ENCODE assay signal across 24 cellular contexts in genomic region chr1:171113377-171113776, GRCh38. TPM values are rescaled to one million over a fixed set of nuclear protein-coding genes. Genes with fewer than 3 reads are reported as not detected.
"Had no signal": no experiment of that assay in that cellular context is flagged by ENCODE, and none has a peak within 500 bp of the region (broad histone marks: within the 10 kb centered on the region; RNA-seq: fewer than 3 reads in every experiment).

No MANE protein-coding gene starts in this region.

- H3K4me2 ChIP-seq: SK-N-SH had no signal

- H3K36me3 ChIP-seq: MG63, Peyer's patch, SJCRH30 had no signal

- H3K4me3 ChIP-seq: MG63, Peyer's patch, SJCRH30 had no signal

- H3K27me3 ChIP-seq: MG63, Peyer's patch, SJCRH30 had no signal

- H3K9me3 ChIP-seq: MG63, Peyer's patch, SJCRH30, SK-N-SH had no signal

- H3K27ac ChIP-seq: Peyer's patch, RWPE1, SJCRH30, VCaP had no signal

- H3K9ac ChIP-seq: SK-N-SH had no signal

- ATAC-seq: activated T-helper 17 cell treated with anti-CD3 and anti-CD28 coated beads, Interleukin-2, amount 50 U/mL, for 72 hours had no signal

- H3K4me1 ChIP-seq: Peyer's patch, SJCRH30 had no signal

- DNase-seq: activated CD4-positive, alpha-beta memory T cell treated with anti-CD3 and anti-CD28 coated beads for 36 hours; activated CD4-positive, alpha-beta T cell treated with anti-CD3 and anti-CD28 coated beads, Interleukin-2, amount 10 ng/mL, durations not matched to agents 7 days and 5 days; activated CD4-positive, CD25-positive, alpha-beta regulatory T cell; activated gamma-delta T cell; activated naive CD4-positive, alpha-beta T cell treated with anti-CD3 and anti-CD28 coated beads for 36 hours; activated T-cell treated with anti-CD3 and anti-CD28 coated beads for 4 hours; activated T-cell treated with anti-CD3 and anti-CD28 coated beads, Interleukin-2, amount 50 U/mL, for 48 hours; MG63; MV-4-11; NCI-H1092 treated with DMSO at 0.1 percent for 48 hours; NCI-H1417 treated with DMSO at 0.1 percent for 48 hours; NCI-H1694; NCI-H2029 treated with DMSO at 0.1 percent for 48 hours; NCI-H510A treated with DMSO at 0.1 percent for 48 hours; Peyer's patch; Right ventricle myocardium superior; SJCRH30; SK-N-SH; T-helper 1 cell had no signal

RNA-seq across cellular contexts. Expression of gene FMO3, which starts 22.7 kb away (rescaled TPM):
- total RNA-seq: activated CD4-positive, alpha-beta memory T cell treated with anti-CD3 and anti-CD28 coated beads for 36 hours; activated CD4-positive, alpha-beta T cell treated with anti-CD3 and anti-CD28 coated beads, Interleukin-2, amount 10 ng/mL, durations not matched to agents 7 days and 5 days; activated CD8-positive, alpha-beta memory T cell treated with anti-CD3 and anti-CD28 coated beads for 36 hours; activated naive CD4-positive, alpha-beta T cell treated with anti-CD3 and anti-CD28 coated beads for 36 hours; activated T-helper 17 cell treated with anti-CD3 and anti-CD28 coated beads, Interleukin-2, amount 50 U/mL, for 72 hours; SJCRH30; T-helper 2 cell treated with Interferon-gamma antibody and Interleukin-4, amounts not matched to agents 100 ng/mL and 5 ng/mL, for 36 hours had no signal
